ENCODE assay signal across 8 cellular contexts in genomic region chr19:42246143-42246868, GRCh38. TPM values are rescaled to one million over a fixed set of nuclear protein-coding genes. Genes with fewer than 3 reads are reported as not detected.
DNase-seq lines count a peak whose midpoint lies in the region; ATAC-seq, FAIRE-seq and TF ChIP-seq lines count a peak whose summit lies in the region.

No MANE protein-coding gene starts in this region.

- CTCF ChIA-PET in WTC11 (lab: Charles Lee), result interaction anchor here (0.5 to 7.8 kb wide), 16 partner anchors 9 to 137 kb away, joined by 3 to 239 read pairs (median 4); partner anchors contain the start of genes ERF and POU2F2

- H3K27ac ChIP-seq in gastroesophageal sphincter (peak overlapping the region in 3 of 4 donors; percentile 95 to 98 (median 98)), pancreas (peak overlapping the region in 1 of 4 donors; percentile 17)

- H3K27me3 ChIP-seq in BE2C, result no peaks in the 10 kb centered on the region
- H3K27me3 ChIP-seq in gastroesophageal sphincter, result no peaks in the 10 kb centered on the region
- H3K27me3 ChIP-seq in pancreas, result no peaks in the 10 kb centered on the region

- peak; percentile 83 for DNase-seq in BE2C
- DNase-seq in HT-29 (ENCODE audit: low spot score), result peak; percentile 84
- DNase-seq in WTC11 (ENCODE audit: low spot score), result peak; percentile 75
- DNase-seq in pancreas, result peak; percentile 66 to 87 (median 76)
- no peak for DNase-seq in NCI-H187 treated with DMSO at 0.1 percent for 48 hours (lab: John Stamatoyannopoulos, UW)
- no peak for DNase-seq in cerebellar nuclear complex (lab: John Stamatoyannopoulos, UW)

- H3K4me3 ChIP-seq in BE2C (ENCODE audit: low read depth, low read length) (no peak overlapping the region), gastroesophageal sphincter (no peak overlapping the region), pancreas (no peak overlapping the region)

- TF ChIP-seq CTCF in BE2C (IDR thresholded peaks at IDR 0.05; ENCODE audit: low read depth, low read length) (peak; percentile 75), WTC11 (IDR thresholded peaks at IDR 0.05) (no peak), gastroesophageal sphincter (IDR thresholded peaks at IDR 0.05) (peak in 3 of 4 experiments; percentile 73 to 86 (median 76)), pancreas (IDR thresholded peaks at IDR 0.05) (peak; percentile 18 to 33 (median 23))

- H3K27me3 Mint-ChIP-seq in WTC11 (ENCODE audit: low read depth), result no peaks in the 10 kb centered on the region

- H3K4me3 Mint-ChIP-seq in WTC11, result no peak overlapping the region

- no peak for ATAC-seq in WTC11
- no peak for ATAC-seq in gastroesophageal sphincter
- no peak for ATAC-seq in pancreas
- no peak for ATAC-seq in GM21576 (IDR thresholded peaks at IDR 0.05; ENCODE audit: unreplicated experiment)

- intact Hi-C loops in pancreas (cut with DNase I), result loop anchor here in 1 of 3 donors (10.0 kb wide), 2 partner anchors 48 to 188 kb away; no protein-coding TSS in a partner anchor

- no peak for FAIRE-seq in pancreas (lab: Jason Lieb, UNC)

- H3K9me3 ChIP-seq in BE2C, result no peaks in the 10 kb centered on the region
- H3K9me3 ChIP-seq in gastroesophageal sphincter, result no peaks in the 10 kb centered on the region
- no peaks in the 10 kb centered on the region for H3K9me3 ChIP-seq in pancreas

- peak overlapping the region; percentile 75 for H3K27ac Mint-ChIP-seq in WTC11

- TF ChIP-seq POLR2A in gastroesophageal sphincter (IDR thresholded peaks at IDR 0.05), result no peak

- H3K9me3 Mint-ChIP-seq in WTC11, result no peaks in the 10 kb centered on the region

- POLR2A ChIA-PET in WTC11 (lab: Charles Lee), result interaction anchor here (0.5 to 3.6 kb wide), 6 partner anchors 9 to 137 kb away, joined by 3 to 28 read pairs (median 4); partner anchors contain the start of gene ERF

- TF ChIP-seq EP300 in gastroesophageal sphincter (IDR thresholded peaks at IDR 0.05), result no peak

- WGBS in gastroesophageal sphincter (ENCODE audit: low coverage in 1 of 2), 2 donors, result 4 to 5% methylated on average over 7 of the region's 10 CpGs
- 26 to 32% methylated on average over 10 of the region's 10 CpGs for WGBS in pancreas, 2 donors

- peaks cover 43% of the 10 kb centered on the region for H3K4me1 Mint-ChIP-seq in WTC11

- H3K36me3 Mint-ChIP-seq in WTC11, result no peaks in the 10 kb centered on the region

- H3K4me1 ChIP-seq in BE2C (peaks cover 12% of the 10 kb centered on the region), gastroesophageal sphincter (peaks cover 5 to 85% (median 47%) of the 10 kb centered on the region in 3 donors), pancreas (peaks cover 0 to 8% (median 3%) of the 10 kb centered on the region in 3 donors)

- H3K36me3 ChIP-seq in BE2C (peaks cover 23% of the 10 kb centered on the region), gastroesophageal sphincter (peaks cover 0 to 26% of the 10 kb centered on the region in 2 donors), pancreas (peaks cover 0 to 15% (median 9%) of the 10 kb centered on the region in 3 donors)

TF ChIP-seq in WTC11, 78 proteins besides CTCF, POLR2A, EP300 and RAD21:
- TF ChIP-seq ZNF317 (CRISPR knock-in tag; IDR thresholded peaks at IDR 0.05; ENCODE audit: borderline replicate concordance, low read depth), result 0 out of 2 replicates have a peak, but pooled peaks have one; percentile 24
- 0 out of 2 replicates have a peak, but pooled peaks have one; percentile 33 for TF ChIP-seq ZNF232 (CRISPR knock-in tag; IDR thresholded peaks at IDR 0.05)
- 0 out of 2 replicates have a peak, but pooled peaks have one; percentile 28 for TF ChIP-seq SP1 (CRISPR knock-in tag; conservative IDR thresholded peaks at IDR 0.05)
- no peak for TF ChIP-seq ESRRA (CRISPR knock-in tag; IDR thresholded peaks at IDR 0.05; ENCODE audit: borderline replicate concordance)

RNA-seq across cellular contexts. Expression of gene GSK3A, which starts 3.9 kb away (rescaled TPM):
- polyA plus RNA-seq in BE2C (2012; ENCODE audit: insufficient read depth, insufficient read length, low read depth), result 88.2 TPM
- total RNA-seq in HT-29 (2014; rRNA removed; shearing (Covaris generic)), result 41.4 and 43.8 TPM in 2 replicates
- total RNA-seq in WTC11 (2021) (49.8 to 50.8 TPM (median 49.9 TPM) in 3 replicates), gastroesophageal sphincter (10 to 100 TPM; 30.8 to 51.0 (median 35.1) TPM), pancreas (10 to 100 TPM in 5 of 6 donors, 1 to 10 TPM in 1; 9.9 to 19.4 (median 14.5) TPM)
- polyA plus RNA-seq in pancreas, result 10 to 100 TPM; 25.7 to 27.6 TPM

RNA-seq across cellular contexts. Expression of gene ERF, which starts 8.6 kb away (rescaled TPM):
- polyA plus RNA-seq in BE2C (2012; ENCODE audit: insufficient read depth, insufficient read length, low read depth), result 162 TPM
- total RNA-seq in HT-29 (2014; rRNA removed; shearing (Covaris generic)), result 157 and 160 TPM in 2 replicates
- total RNA-seq in WTC11 (2021) (65.4 to 67.6 TPM (median 65.9 TPM) in 3 replicates), gastroesophageal sphincter (10 to 100 TPM; 28.4 to 46.4 (median 39.9) TPM), pancreas (10 to 100 TPM; 20.5 to 29.2 (median 22.2) TPM)
- 10 to 100 TPM; 36.6 to 48.5 TPM for polyA plus RNA-seq in pancreas

RNA-seq across cellular contexts. Expression of gene CIC, which starts 22.7 kb away (rescaled TPM):
- polyA plus RNA-seq in BE2C (2012; ENCODE audit: insufficient read depth, insufficient read length, low read depth), result 101 TPM
- total RNA-seq in HT-29 (2014; rRNA removed; shearing (Covaris generic)), result 42.1 and 55.5 TPM in 2 replicates
- total RNA-seq in WTC11 (2021) (53.0 to 58.5 TPM (median 55.8 TPM) in 3 replicates), gastroesophageal sphincter (10 to 100 TPM; 31.4 to 69.4 (median 49.0) TPM), pancreas (10 to 100 TPM; 27.7 to 37.6 (median 32.0) TPM)
- 10 to 100 TPM; 47.1 to 65.0 TPM for polyA plus RNA-seq in pancreas

RNA-seq across cellular contexts. Expression of gene ZNF526, which starts 26.2 kb away (rescaled TPM):
- polyA plus RNA-seq in BE2C (2012; ENCODE audit: insufficient read depth, insufficient read length, low read depth), result 16.0 TPM
- 15.3 and 15.9 TPM in 2 replicates for total RNA-seq in HT-29 (2014; rRNA removed; shearing (Covaris generic))
- total RNA-seq in WTC11 (2021), result 16.1 to 18.3 TPM (median 16.4 TPM) in 3 replicates
- 10 to 100 TPM in 1 of 4 donors, 1 to 10 TPM in 3; 4.6 to 10.4 (median 7.8) TPM for total RNA-seq in gastroesophageal sphincter
- 1 to 10 TPM; 5.0 to 7.5 (median 6.2) TPM for total RNA-seq in pancreas
- polyA plus RNA-seq in pancreas, result 1 to 10 TPM; 2.4 to 3.9 TPM

RNA-seq across cellular contexts. Expression of gene DEDD2, which starts 28.8 kb away (rescaled TPM):
- 43.1 TPM for polyA plus RNA-seq in BE2C (2012; ENCODE audit: insufficient read depth, insufficient read length, low read depth)
- 121 and 124 TPM in 2 replicates for total RNA-seq in HT-29 (2014; rRNA removed; shearing (Covaris generic))
- 37.7 to 42.0 TPM (median 39.2 TPM) in 3 replicates for total RNA-seq in WTC11 (2021)
- 10 to 100 TPM; 31.1 to 39.3 (median 33.4) TPM for total RNA-seq in gastroesophageal sphincter
- 10 to 100 TPM in 5 of 6 donors, 1 to 10 TPM in 1; 9.7 to 17.8 (median 12.8) TPM for total RNA-seq in pancreas
- polyA plus RNA-seq in pancreas, result 10 to 100 TPM; 22.3 to 25.4 TPM

Comparison
In these comparisons a context has a peak if more than half of its experiments do, and no peak if none do; other contexts are left out.
1. DNase-seq: peak in BE2C (single experiment), HT-29 (single experiment), WTC11 (single experiment) and pancreas (6 of 6); none in NCI-H187 treated with DMSO at 0.1 percent for 48 hours (single experiment) and cerebellar nuclear complex (0 of 2).